1 cellular context compared by ENCODE assay signal in the genomic region with DNA sequence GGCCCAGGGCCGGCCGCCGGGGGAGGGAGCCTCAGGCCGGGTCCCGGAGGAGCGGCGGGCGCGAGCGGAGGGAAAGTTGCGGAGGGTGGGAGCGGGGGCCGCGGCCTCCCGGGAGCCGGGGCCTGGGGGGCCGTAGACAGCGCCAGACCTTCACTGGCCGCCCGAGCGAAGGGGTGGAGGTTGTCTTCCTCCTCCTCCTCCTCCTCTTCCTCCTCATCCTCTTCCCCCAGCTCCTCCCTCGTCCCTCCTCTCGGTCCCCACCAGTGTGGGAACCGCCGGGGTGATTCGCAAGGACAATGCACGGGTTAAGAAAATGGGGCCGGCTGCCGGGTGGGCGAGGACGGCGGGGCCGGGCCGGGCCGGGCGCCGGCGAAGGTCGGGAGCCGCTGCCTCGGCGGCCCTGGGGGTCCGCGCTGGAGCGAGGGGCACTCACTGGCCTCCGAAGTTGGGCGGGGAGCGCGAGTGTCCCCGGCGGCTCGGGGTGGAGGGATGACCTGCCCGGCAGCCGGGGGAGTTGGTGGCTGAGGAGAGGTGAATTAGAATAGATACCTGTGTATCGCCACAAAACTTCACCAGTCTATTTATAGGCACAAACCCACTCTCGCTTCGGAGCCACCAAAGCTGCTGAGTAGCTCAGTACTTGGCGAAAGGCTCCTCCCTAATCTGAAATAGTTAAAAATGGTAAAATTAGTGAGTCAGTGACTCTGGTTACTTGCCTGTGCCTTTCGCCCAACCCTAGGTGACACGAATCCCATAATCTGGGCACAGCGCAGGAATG.
TF ChIP-seq lines count a peak whose summit lies in the region.

No MANE protein-coding gene starts in this region.

TF ChIP-seq in HepG2, 621 proteins besides CTCF, POLR2A, EP300 and RAD21 (continued from another document):
- peak; percentile 3; the same call in 1 of the 2 replicates for TF ChIP-seq ZFY (CRISPR knock-in tag; IDR thresholded peaks at IDR 0.05)
- TF ChIP-seq, protein P1, sequence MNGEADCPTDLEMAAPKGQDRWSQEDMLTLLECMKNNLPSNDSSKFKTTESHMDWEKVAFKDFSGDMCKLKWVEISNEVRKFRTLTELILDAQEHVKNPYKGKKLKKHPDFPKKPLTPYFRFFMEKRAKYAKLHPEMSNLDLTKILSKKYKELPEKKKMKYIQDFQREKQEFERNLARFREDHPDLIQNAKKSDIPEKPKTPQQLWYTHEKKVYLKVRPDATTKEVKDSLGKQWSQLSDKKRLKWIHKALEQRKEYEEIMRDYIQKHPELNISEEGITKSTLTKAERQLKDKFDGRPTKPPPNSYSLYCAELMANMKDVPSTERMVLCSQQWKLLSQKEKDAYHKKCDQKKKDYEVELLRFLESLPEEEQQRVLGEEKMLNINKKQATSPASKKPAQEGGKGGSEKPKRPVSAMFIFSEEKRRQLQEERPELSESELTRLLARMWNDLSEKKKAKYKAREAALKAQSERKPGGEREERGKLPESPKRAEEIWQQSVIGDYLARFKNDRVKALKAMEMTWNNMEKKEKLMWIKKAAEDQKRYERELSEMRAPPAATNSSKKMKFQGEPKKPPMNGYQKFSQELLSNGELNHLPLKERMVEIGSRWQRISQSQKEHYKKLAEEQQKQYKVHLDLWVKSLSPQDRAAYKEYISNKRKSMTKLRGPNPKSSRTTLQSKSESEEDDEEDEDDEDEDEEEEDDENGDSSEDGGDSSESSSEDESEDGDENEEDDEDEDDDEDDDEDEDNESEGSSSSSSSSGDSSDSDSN (CRISPR knock-in tag; IDR thresholded peaks at IDR 0.05): 0 out of 2 replicates have a peak, but pooled peaks have one; percentile 13
- TF ChIP-seq, protein P2, sequence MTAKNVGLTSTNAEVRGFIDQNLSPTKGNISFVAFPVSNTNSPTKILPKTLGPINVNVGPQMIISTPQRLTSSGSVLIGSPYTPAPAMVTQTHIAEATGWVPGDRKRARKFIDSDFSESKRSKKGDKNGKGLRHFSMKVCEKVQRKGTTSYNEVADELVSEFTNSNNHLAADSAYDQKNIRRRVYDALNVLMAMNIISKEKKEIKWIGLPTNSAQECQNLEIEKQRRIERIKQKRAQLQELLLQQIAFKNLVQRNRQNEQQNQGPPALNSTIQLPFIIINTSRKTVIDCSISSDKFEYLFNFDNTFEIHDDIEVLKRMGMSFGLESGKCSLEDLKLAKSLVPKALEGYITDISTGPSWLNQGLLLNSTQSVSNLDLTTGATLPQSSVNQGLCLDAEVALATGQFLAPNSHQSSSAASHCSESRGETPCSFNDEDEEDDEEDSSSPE (CRISPR knock-in tag; IDR thresholded peaks at IDR 0.05): 0 out of 2 replicates have a peak, but pooled peaks have one; percentile 25
TF ChIP-seq in HepG2: peak in this region for 9.
